8 cellular contexts compared by ENCODE assay signal in genomic region chr11:57712256-57713150, GRCh38. TPM values are rescaled to one million over a fixed set of nuclear protein-coding genes. Genes with fewer than 3 reads are reported as not detected.
A peak's percentile ranks its signal among the peaks of the same experiment; 100 is the strongest.
DNase-seq lines count a peak whose midpoint lies in the region; ATAC-seq and TF ChIP-seq lines count a peak whose summit lies in the region.

Gene TMX2 (plus strand): TSS chr11:57712593. CDS start chr11:57712619, 26 bp downstream.

- no peak for TF ChIP-seq CTCF in LNCaP clone FGC (IDR thresholded peaks at IDR 0.05; ENCODE audit: control insufficient read depth, extremely low read depth, insufficient read depth)
- TF ChIP-seq CTCF in RWPE1 (conservative IDR thresholded peaks at IDR 0.05; ENCODE audit: low read depth), result no peak
- TF ChIP-seq CTCF in fibroblast of lung (conservative IDR thresholded peaks at IDR 0.05 in 1 of 2, IDR thresholded peaks at IDR 0.05 in 1 of 2; ENCODE audit: low read depth in 1 of 2, low read length in 2 of 2), result no peak

- H3K9ac ChIP-seq in fibroblast of lung (ENCODE audit: insufficient read depth, low read length), result peak within 1 kb of the TSS; percentile 87

- no peaks in the 10 kb centered on the region for H4K20me1 ChIP-seq in fibroblast of lung (ENCODE audit: control insufficient read depth, extremely low read depth, insufficient read depth, low read length)

- H3K9me3 Mint-ChIP-seq in activated T-helper 17 cell treated with anti-CD3 and anti-CD28 coated beads, Interleukin-2, amount 50 U/mL, for 72 hours, result no peaks in the 10 kb centered on the region
- H3K9me3 Mint-ChIP-seq in naive thymus-derived CD4-positive, alpha-beta T cell, result peaks cover 0 to 2% (median 0%) of the 10 kb centered on the region in 11 donors
- no peaks in the 10 kb centered on the region for H3K9me3 Mint-ChIP-seq in stimulated activated naive B cell treated with anti-CD40 and anti-IgM and Interleukin-4, amounts not matched to agents 10 μg/mL and 1 μg/mL and 100 μg/mL, for 72 hours

- H3K4me2 ChIP-seq in fibroblast of lung (ENCODE audit: extremely low read depth, insufficient read depth, low read length), result peak within 1 kb of the TSS; percentile 97

- peaks cover 6% of the 10 kb centered on the region for H3K4me1 ChIP-seq in fibroblast of lung (ENCODE audit: control insufficient read depth, extremely low read depth, insufficient read depth, low read length)
- peaks cover 25 to 33% of the 10 kb centered on the region in 2 donors for H3K4me1 ChIP-seq in naive thymus-derived CD4-positive, alpha-beta T cell (ENCODE audit: control insufficient read depth in 2 of 2, insufficient read depth in 2 of 2, low read length in 2 of 2)

- CTCF ChIA-PET in RWPE1 (lab: Yijun Ruan, JAX), result interaction anchor here (0.5 kb wide), 1 partner anchor 71 kb away, joined by 3 read pairs; no protein-coding TSS in a partner anchor
- CTCF ChIA-PET in naive thymus-derived CD4-positive, alpha-beta T cell (lab: Charles Lee), result interaction anchor here (0.7 to 1.0 kb wide), 2 partner anchors 69 to 842 kb away, joined by 3 to 5 read pairs; no protein-coding TSS in a partner anchor

- H3K27ac ChIP-seq in RWPE1 (peak within 1 kb of the TSS; percentile 94), fibroblast of lung (ENCODE audit: insufficient read depth, low read length) (peak within 1 kb of the TSS; percentile 95)
- H3K27ac ChIP-seq in naive thymus-derived CD4-positive, alpha-beta T cell (ENCODE audit: low read depth, low read length), result peak within 1 kb of the TSS; percentile 95

- H3K4me1 Mint-ChIP-seq in activated T-helper 17 cell treated with anti-CD3 and anti-CD28 coated beads, Interleukin-2, amount 50 U/mL, for 72 hours, result peaks cover 27% of the 10 kb centered on the region
- peaks cover 14 to 61% (median 52%) of the 10 kb centered on the region in 7 donors for H3K4me1 Mint-ChIP-seq in naive thymus-derived CD4-positive, alpha-beta T cell
- H3K4me1 Mint-ChIP-seq in stimulated activated naive B cell treated with anti-CD40 and anti-IgM and Interleukin-4, amounts not matched to agents 10 μg/mL and 1 μg/mL and 100 μg/mL, for 72 hours, result peaks cover 25 to 40% of the 10 kb centered on the region in 2 donors

- peaks cover 32% of the 10 kb centered on the region for H3K36me3 Mint-ChIP-seq in activated T-helper 17 cell treated with anti-CD3 and anti-CD28 coated beads, Interleukin-2, amount 50 U/mL, for 72 hours (ENCODE audit: low read depth)
- peaks cover 0 to 5% (median 0%) of the 10 kb centered on the region in 5 donors for H3K36me3 Mint-ChIP-seq in naive thymus-derived CD4-positive, alpha-beta T cell
- peaks cover 14 to 17% of the 10 kb centered on the region in 2 donors for H3K36me3 Mint-ChIP-seq in stimulated activated naive B cell treated with anti-CD40 and anti-IgM and Interleukin-4, amounts not matched to agents 10 μg/mL and 1 μg/mL and 100 μg/mL, for 72 hours

- no peaks in the 10 kb centered on the region for H3K9me3 ChIP-seq in fibroblast of lung (ENCODE audit: control insufficient read depth, insufficient read depth, low read depth, low read length)
- no peaks in the 10 kb centered on the region for H3K9me3 ChIP-seq in naive thymus-derived CD4-positive, alpha-beta T cell (ENCODE audit: control insufficient read depth in 2 of 3, low read length in 3 of 3)

- H3K27me3 Mint-ChIP-seq in activated T-helper 17 cell treated with anti-CD3 and anti-CD28 coated beads, Interleukin-2, amount 50 U/mL, for 72 hours, result no peaks in the 10 kb centered on the region
- no peaks in the 10 kb centered on the region for H3K27me3 Mint-ChIP-seq in naive thymus-derived CD4-positive, alpha-beta T cell
- H3K27me3 Mint-ChIP-seq in stimulated activated naive B cell treated with anti-CD40 and anti-IgM and Interleukin-4, amounts not matched to agents 10 μg/mL and 1 μg/mL and 100 μg/mL, for 72 hours, result no peaks in the 10 kb centered on the region

- POLR2A ChIA-PET in RWPE1 (lab: Yijun Ruan, JAX; ENCODE audit: low non-redundant PET), result interaction anchor here (0.5 to 0.8 kb wide), 3 partner anchors 15 to 48 kb away, joined by 3 read pairs; no protein-coding TSS in a partner anchor
- POLR2A ChIA-PET in naive thymus-derived CD4-positive, alpha-beta T cell (lab: Charles Lee), result interaction anchor here (0.5 to 2.7 kb wide), 16 partner anchors 11 to 865 kb away, joined by 3 to 24 read pairs (median 4); partner anchors contain the start of genes SELENOH, UBE2L6 and YPEL4

- H3K4me3 ChIP-seq in LNCaP clone FGC (ENCODE audit: low read depth, low read length), result peak within 1 kb of the TSS; percentile 79
- peak within 1 kb of the TSS; percentile 95 to 100 (median 99) for H3K4me3 ChIP-seq in fibroblast of lung (replicated peaks in 1 of 4; ENCODE audit: control extremely low read depth in 1 of 4, insufficient read depth in 1 of 4, low read depth in 3 of 4, low read length in 4 of 4)
- H3K4me3 ChIP-seq in naive thymus-derived CD4-positive, alpha-beta T cell (ENCODE audit: low read length), result peak within 1 kb of the TSS; percentile 98

- H3K36me3 ChIP-seq in fibroblast of lung (ENCODE audit: control insufficient read depth, insufficient read depth, low read length), result no peaks in the 10 kb centered on the region
- H3K36me3 ChIP-seq in naive thymus-derived CD4-positive, alpha-beta T cell (ENCODE audit: control insufficient read depth in 2 of 3, insufficient read depth in 3 of 3, low read length in 3 of 3), result peaks cover 0 to 16% (median 0%) of the 10 kb centered on the region in 3 experiments

- DNase-seq in Daoy (ENCODE audit: low read depth), result peak; percentile 96
- peak; percentile 91 for DNase-seq in GOT3 (lab: John Stamatoyannopoulos, UW)
- peak; percentile 100 for DNase-seq in LNCaP clone FGC (ENCODE audit: low read depth)
- DNase-seq in RWPE1 (ENCODE audit: low spot score), result peak; percentile 96
- DNase-seq in fibroblast of lung (ENCODE audit: low read depth in 2 of 2), result peak; percentile 100
- peak; percentile 73 to 96 (median 91) for DNase-seq in naive thymus-derived CD4-positive, alpha-beta T cell
- peak; percentile 88 for DNase-seq in stimulated activated naive B cell treated with anti-CD40 and anti-IgM and Interleukin-4, amounts not matched to agents 10 μg/mL and 1 μg/mL and 100 μg/mL, for 72 hours

- H2AFZ ChIP-seq in fibroblast of lung (ENCODE audit: low read length), result peak within 1 kb of the TSS; percentile 96

- peak; percentile 95 for ATAC-seq in activated T-helper 17 cell treated with anti-CD3 and anti-CD28 coated beads, Interleukin-2, amount 50 U/mL, for 72 hours (replicated peaks)
- peak; percentile 94 for ATAC-seq in naive thymus-derived CD4-positive, alpha-beta T cell
- peak; percentile 94 for ATAC-seq in stimulated activated naive B cell treated with anti-CD40 and anti-IgM and Interleukin-4, amounts not matched to agents 10 μg/mL and 1 μg/mL and 100 μg/mL, for 72 hours (replicated peaks)

- intact Hi-C loops in naive thymus-derived CD4-positive, alpha-beta T cell (cut with micrococcal nuclease), result loop anchor here (1.0 to 5.0 kb wide), 19 partner anchors 29 to 1955 kb away; partner anchors contain the start of genes CLP1 (in 2 of the 2), OSBP (in 2 of the 2), SELENOH (in 2 of the 2) and TIMM10 (in 2 of the 2)

- peaks cover 51% of the 10 kb centered on the region for H3K79me2 ChIP-seq in fibroblast of lung (ENCODE audit: control insufficient read depth, insufficient read depth, low read length)

- H3K4me3 Mint-ChIP-seq in activated T-helper 17 cell treated with anti-CD3 and anti-CD28 coated beads, Interleukin-2, amount 50 U/mL, for 72 hours, result peak within 1 kb of the TSS; percentile 97
- peak within 1 kb of the TSS; percentile 86 to 99 (median 98) for H3K4me3 Mint-ChIP-seq in naive thymus-derived CD4-positive, alpha-beta T cell
- peak within 1 kb of the TSS; percentile 91 to 99 for H3K4me3 Mint-ChIP-seq in stimulated activated naive B cell treated with anti-CD40 and anti-IgM and Interleukin-4, amounts not matched to agents 10 μg/mL and 1 μg/mL and 100 μg/mL, for 72 hours

- H3K27ac Mint-ChIP-seq in activated T-helper 17 cell treated with anti-CD3 and anti-CD28 coated beads, Interleukin-2, amount 50 U/mL, for 72 hours, result peak within 1 kb of the TSS; percentile 94
- H3K27ac Mint-ChIP-seq in naive thymus-derived CD4-positive, alpha-beta T cell, result peak within 1 kb of the TSS; percentile 87 to 99 (median 95)
- H3K27ac Mint-ChIP-seq in stimulated activated naive B cell treated with anti-CD40 and anti-IgM and Interleukin-4, amounts not matched to agents 10 μg/mL and 1 μg/mL and 100 μg/mL, for 72 hours, result peak within 1 kb of the TSS; percentile 99

- no peaks in the 10 kb centered on the region for H3K27me3 ChIP-seq in fibroblast of lung (ENCODE audit: control insufficient read depth, insufficient read depth, low read length)
- H3K27me3 ChIP-seq in naive thymus-derived CD4-positive, alpha-beta T cell (ENCODE audit: control insufficient read depth in 2 of 2, insufficient read depth in 2 of 2, low read length in 2 of 2), result no peaks in the 10 kb centered on the region

RNA-seq across cellular contexts. Expression of gene TMX2, which starts in this region (rescaled TPM):
- total RNA-seq in Daoy (2014; rRNA removed; shearing (Covaris generic)), result 161 and 167 TPM in 2 replicates
- total RNA-seq in activated T-helper 17 cell treated with anti-CD3 and anti-CD28 coated beads, Interleukin-2, amount 50 U/mL, for 72 hours, result 10 to 100 TPM; 40.3 to 75.7 TPM
- total RNA-seq in fibroblast of lung, result 55.7 and 62.8 TPM in 2 replicates
- polyA plus RNA-seq in fibroblast of lung, result 71.8 and 84.2 TPM in 2 replicates
- polyA plus RNA-seq in fibroblast of lung (2012), result 61.5 and 79.5 TPM in 2 replicates
- polyA minus RNA-seq in fibroblast of lung (ENCODE audit: low replicate concordance), result 93.9 and 95.7 TPM in 2 replicates
- 10 to 100 TPM; 43.0 to 67.3 (median 64.8) TPM for total RNA-seq in naive thymus-derived CD4-positive, alpha-beta T cell
- polyA plus RNA-seq in naive thymus-derived CD4-positive, alpha-beta T cell, result 10 to 100 TPM; 79.0 to 91.2 TPM

Comparison
In these comparisons a context has a peak if more than half of its experiments do, and no peak if none do; other contexts are left out.
1. Peak in every context shown above with its lines: DNase-seq, ATAC-seq, H3K4me3 ChIP-seq and H3K27ac ChIP-seq.